Comparison of ENCODE assay signal across 10 cellular contexts in the genomic region with DNA sequence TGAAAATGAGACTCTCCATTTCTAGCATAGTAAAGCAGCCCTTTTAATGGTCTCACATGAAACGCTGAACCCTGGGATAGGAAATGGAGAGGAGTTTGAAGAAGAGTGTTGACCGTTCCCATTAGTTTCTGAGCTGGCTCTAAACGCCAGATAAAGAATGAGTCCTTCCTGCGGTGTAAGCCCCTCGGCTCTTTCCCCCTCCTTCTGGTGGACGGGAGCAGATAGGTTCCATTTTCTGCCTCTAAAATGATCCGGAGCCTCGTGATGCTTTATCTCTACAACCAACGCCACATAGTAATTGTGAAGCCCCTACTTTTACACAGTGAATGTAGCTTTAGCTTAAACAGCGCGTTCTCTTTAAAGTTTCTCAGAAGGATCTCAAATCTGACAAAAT. TPM values are rescaled to one million over a fixed set of nuclear protein-coding genes. Genes with fewer than 3 reads are reported as not detected.
DNase-seq lines count a peak whose midpoint lies in the region; ATAC-seq and TF ChIP-seq lines count a peak whose summit lies in the region.
"Had no signal": no experiment of that assay in that cellular context is flagged by ENCODE, and none has a peak within 500 bp of the region (broad histone marks: within the 10 kb centered on the region; RNA-seq: fewer than 3 reads in every experiment).

No MANE protein-coding gene starts in this region.

- no peak for ATAC-seq in GM21381 (IDR thresholded peaks at IDR 0.05; ENCODE audit: unreplicated experiment)
- ATAC-seq in activated CD8-positive, alpha-beta memory T cell treated with anti-CD3 and anti-CD28 coated beads, Interleukin-2, amount 10 ng/mL, durations not matched to agents 7 days and 5 days = no peak

- H3K27ac Mint-ChIP-seq in activated CD8-positive, alpha-beta memory T cell treated with anti-CD3 and anti-CD28 coated beads, Interleukin-2, amount 10 ng/mL, durations not matched to agents 7 days and 5 days = no peak overlapping the region
- H3K27ac Mint-ChIP-seq: IgD-negative memory B cell had no signal

- peak overlapping the region; percentile 63 to 90 for H3K27ac ChIP-seq in ovary

- no peaks in the 10 kb centered on the region for H3K9me3 Mint-ChIP-seq in activated CD8-positive, alpha-beta memory T cell treated with anti-CD3 and anti-CD28 coated beads, Interleukin-2, amount 10 ng/mL, durations not matched to agents 7 days and 5 days (ENCODE audit: low read depth)

- no peaks in the 10 kb centered on the region for H3K27me3 ChIP-seq in ovary

- H3K9ac ChIP-seq in ES-I3 (ENCODE audit: low read depth, low read length) = peak overlapping the region; percentile 67

- 7 to 21% (median 10%) methylated on average over 11 of the region's 11 CpGs for WGBS in ovary, 3 donors

- H3K27me3 Mint-ChIP-seq in activated CD8-positive, alpha-beta memory T cell treated with anti-CD3 and anti-CD28 coated beads, Interleukin-2, amount 10 ng/mL, durations not matched to agents 7 days and 5 days = peaks cover 43% of the 10 kb centered on the region

- H3K4me3 ChIP-seq in fibroblast of the aortic adventitia (ENCODE audit: low read depth, low read length) = peak overlapping the region; percentile 19
- H3K4me3 ChIP-seq in ovary = peak overlapping the region; percentile 33

- H3K4me1 ChIP-seq in ES-I3 (ENCODE audit: insufficient read depth, low read length) = peaks cover 15% of the 10 kb centered on the region
- peaks cover 6% of the 10 kb centered on the region for H3K4me1 ChIP-seq in ovary (ENCODE audit: insufficient read depth)

- TF ChIP-seq CTCF in fibroblast of the aortic adventitia (IDR thresholded peaks at IDR 0.05; ENCODE audit: insufficient read depth, low read length) (no peak), ovary (IDR thresholded peaks at IDR 0.05) (peak in 1 of 3 donors; percentile 8)

- no peak for TF ChIP-seq EP300 in ovary (IDR thresholded peaks at IDR 0.05)

- H3K36me3 ChIP-seq in ES-I3 (ENCODE audit: insufficient read depth, low read length) (no peaks in the 10 kb centered on the region), ovary (no peaks in the 10 kb centered on the region)

- DNase-seq in NCI-H82 treated with DMSO at 0.1 percent for 48 hours (lab: John Stamatoyannopoulos, UW; ENCODE audit: unreplicated experiment) = peak; percentile 20
- DNase-seq in fibroblast of the aortic adventitia (ENCODE audit: low read depth) = peak; percentile 19
- peak in 2 of 5 donors; percentile 62 to 63 for DNase-seq in ovary
- DNase-seq in stimulated activated CD4-positive, alpha-beta T cell treated with anti-CD3 and anti-CD28 coated beads, Interleukin-4, amount 100 ng/mL, for 4 hours = no peak
- DNase-seq in activated CD8-positive, alpha-beta memory T cell treated with anti-CD3 and anti-CD28 coated beads, Interleukin-2, amount 10 ng/mL, durations not matched to agents 7 days and 5 days = no peak
- DNase-seq in stimulated activated naive CD4-positive, alpha-beta T cell (lab: John Stamatoyannopoulos, UW) = no peak
- DNase-seq: activated naive CD4-positive, alpha-beta T cell treated with anti-CD3 and anti-CD28 coated beads, Interleukin-2, amount 50 U/mL, for 16 hours had no signal

- peaks cover 3% of the 10 kb centered on the region for H3K4me1 Mint-ChIP-seq in activated CD8-positive, alpha-beta memory T cell treated with anti-CD3 and anti-CD28 coated beads, Interleukin-2, amount 10 ng/mL, durations not matched to agents 7 days and 5 days

- H3K9me3 ChIP-seq in ES-I3 (ENCODE audit: control insufficient read depth, insufficient read depth, low read length) = no peaks in the 10 kb centered on the region
- no peaks in the 10 kb centered on the region for H3K9me3 ChIP-seq in ovary

- no peaks in the 10 kb centered on the region for H3K36me3 Mint-ChIP-seq in activated CD8-positive, alpha-beta memory T cell treated with anti-CD3 and anti-CD28 coated beads, Interleukin-2, amount 10 ng/mL, durations not matched to agents 7 days and 5 days
- H3K36me3 Mint-ChIP-seq: IgD-negative memory B cell had no signal

- CTCF ChIA-PET in activated CD8-positive, alpha-beta memory T cell treated with anti-CD3 and anti-CD28 coated beads, Interleukin-2, amount 10 ng/mL, durations not matched to agents 7 days and 5 days (lab: Charles Lee) = no interaction called here

- TF ChIP-seq POLR2A in ovary (IDR thresholded peaks at IDR 0.05) = peak; percentile 60

- intact Hi-C loops in ovary (cut with DNase I) = no loop called here

- no peak overlapping the region for H3K4me3 Mint-ChIP-seq in activated CD8-positive, alpha-beta memory T cell treated with anti-CD3 and anti-CD28 coated beads, Interleukin-2, amount 10 ng/mL, durations not matched to agents 7 days and 5 days

RNA-seq across cellular contexts. Expression of gene ZNF516, which starts 24.1 kb away (rescaled TPM):
- total RNA-seq in fibroblast of the aortic adventitia (ENCODE audit: low replicate concordance) (10.8 and 21.9 TPM in 2 replicates), ovary (100 to 1,000 TPM in 3 of 7 donors, 10 to 100 TPM in 4; 44.9 to 110 (median 99.9) TPM)
- 10 to 100 TPM; 13.5 to 25.4 TPM for polyA plus RNA-seq in ovary
- 1 to 10 TPM; 1.5 to 2.0 TPM for total RNA-seq in activated CD8-positive, alpha-beta memory T cell treated with anti-CD3 and anti-CD28 coated beads, Interleukin-2, amount 10 ng/mL, durations not matched to agents 7 days and 5 days

Comparison
In these comparisons a context has a peak if more than half of its experiments do, and no peak if none do; other contexts are left out.
1. DNase-seq: peak in NCI-H82 treated with DMSO at 0.1 percent for 48 hours (single experiment) and fibroblast of the aortic adventitia (single experiment); none in stimulated activated CD4-positive, alpha-beta T cell treated with anti-CD3 and anti-CD28 coated beads, Interleukin-4, amount 100 ng/mL, for 4 hours (0 of 2), activated CD8-positive, alpha-beta memory T cell treated with anti-CD3 and anti-CD28 coated beads, Interleukin-2, amount 10 ng/mL, durations not matched to agents 7 days and 5 days (single experiment) and stimulated activated naive CD4-positive, alpha-beta T cell (0 of 6).